1 cellular context compared by ENCODE assay signal in genomic region chr2:199558156-199558555, GRCh38.
TF ChIP-seq lines count a peak whose summit lies in the region.

No MANE protein-coding gene starts in this region.

TF ChIP-seq in GM23338, 12 proteins besides CTCF, POLR2A, EP300 and RAD21 (continued from another document):
- TF ChIP-seq ZNF462 (CRISPR knock-in tag; IDR thresholded peaks at IDR 0.05) = no peak
- TF ChIP-seq JUNB (IDR thresholded peaks at IDR 0.05; ENCODE audit: unreplicated experiment) = no peak
- TF ChIP-seq EZH2phosphoT487 (IDR thresholded peaks at IDR 0.05; ENCODE audit: unreplicated experiment) = no peak
- no peak for TF ChIP-seq ZNF331 (CRISPR knock-in tag; IDR thresholded peaks at IDR 0.05; ENCODE audit: low read depth)
- TF ChIP-seq ETS1 (IDR thresholded peaks at IDR 0.05) = no peak
- TF ChIP-seq CREB1 (CRISPR knock-in tag; IDR thresholded peaks at IDR 0.05; ENCODE audit: low read depth) = no peak
- no peak for TF ChIP-seq NANOG (IDR thresholded peaks at IDR 0.05; ENCODE audit: borderline replicate concordance)
- no peak for TF ChIP-seq POLR2AphosphoS5 (IDR thresholded peaks at IDR 0.05; ENCODE audit: low read depth)
